Comparison of ENCODE assay signal across 1 cellular context in the genomic region with DNA sequence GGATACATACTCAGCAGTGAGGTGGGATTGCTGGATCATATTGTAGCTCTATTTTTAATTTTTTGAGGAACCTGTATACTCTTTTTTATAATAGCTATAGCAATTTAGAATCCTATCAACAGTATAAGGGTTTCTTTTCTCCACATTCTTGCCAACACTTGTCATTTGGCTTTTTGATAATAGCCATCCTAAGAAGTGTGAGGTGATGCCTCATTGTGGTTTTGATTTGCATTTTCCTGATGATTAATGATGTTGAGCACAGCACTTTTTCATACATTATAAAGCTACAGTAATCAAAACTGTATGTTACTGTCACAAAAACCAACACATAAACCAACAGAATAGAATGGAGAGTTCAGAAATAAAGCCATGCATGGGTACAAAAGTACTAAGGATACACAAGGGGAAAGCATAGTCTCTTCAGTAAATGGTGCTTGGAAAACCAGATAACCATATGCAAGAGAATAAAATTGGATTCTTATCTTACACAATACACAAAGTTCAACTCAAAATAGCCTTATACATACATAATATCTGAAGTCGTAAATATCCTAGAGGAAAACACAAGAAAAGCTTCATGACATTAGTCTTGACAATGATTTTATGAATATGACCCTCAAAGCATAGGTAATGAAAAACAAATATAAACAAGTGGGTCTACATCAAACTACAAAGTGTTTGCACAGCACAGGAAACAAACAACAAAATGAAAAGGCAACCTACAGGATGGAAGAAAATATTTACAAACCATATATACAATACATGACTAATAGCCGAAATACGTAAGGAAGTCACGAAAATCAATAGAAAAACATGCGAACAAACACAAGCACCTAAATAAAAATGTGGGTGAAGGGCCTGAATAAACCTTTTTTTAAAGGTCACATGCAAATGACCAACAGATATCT.
A peak's percentile ranks its signal among the peaks of the same experiment; 100 is the strongest.
TF ChIP-seq lines count a peak whose summit lies in the region.

No MANE protein-coding gene starts in this region.

TF ChIP-seq in HepG2, 621 proteins besides CTCF, POLR2A, EP300 and RAD21 (continued from another document):
- TF ChIP-seq, protein P1, sequence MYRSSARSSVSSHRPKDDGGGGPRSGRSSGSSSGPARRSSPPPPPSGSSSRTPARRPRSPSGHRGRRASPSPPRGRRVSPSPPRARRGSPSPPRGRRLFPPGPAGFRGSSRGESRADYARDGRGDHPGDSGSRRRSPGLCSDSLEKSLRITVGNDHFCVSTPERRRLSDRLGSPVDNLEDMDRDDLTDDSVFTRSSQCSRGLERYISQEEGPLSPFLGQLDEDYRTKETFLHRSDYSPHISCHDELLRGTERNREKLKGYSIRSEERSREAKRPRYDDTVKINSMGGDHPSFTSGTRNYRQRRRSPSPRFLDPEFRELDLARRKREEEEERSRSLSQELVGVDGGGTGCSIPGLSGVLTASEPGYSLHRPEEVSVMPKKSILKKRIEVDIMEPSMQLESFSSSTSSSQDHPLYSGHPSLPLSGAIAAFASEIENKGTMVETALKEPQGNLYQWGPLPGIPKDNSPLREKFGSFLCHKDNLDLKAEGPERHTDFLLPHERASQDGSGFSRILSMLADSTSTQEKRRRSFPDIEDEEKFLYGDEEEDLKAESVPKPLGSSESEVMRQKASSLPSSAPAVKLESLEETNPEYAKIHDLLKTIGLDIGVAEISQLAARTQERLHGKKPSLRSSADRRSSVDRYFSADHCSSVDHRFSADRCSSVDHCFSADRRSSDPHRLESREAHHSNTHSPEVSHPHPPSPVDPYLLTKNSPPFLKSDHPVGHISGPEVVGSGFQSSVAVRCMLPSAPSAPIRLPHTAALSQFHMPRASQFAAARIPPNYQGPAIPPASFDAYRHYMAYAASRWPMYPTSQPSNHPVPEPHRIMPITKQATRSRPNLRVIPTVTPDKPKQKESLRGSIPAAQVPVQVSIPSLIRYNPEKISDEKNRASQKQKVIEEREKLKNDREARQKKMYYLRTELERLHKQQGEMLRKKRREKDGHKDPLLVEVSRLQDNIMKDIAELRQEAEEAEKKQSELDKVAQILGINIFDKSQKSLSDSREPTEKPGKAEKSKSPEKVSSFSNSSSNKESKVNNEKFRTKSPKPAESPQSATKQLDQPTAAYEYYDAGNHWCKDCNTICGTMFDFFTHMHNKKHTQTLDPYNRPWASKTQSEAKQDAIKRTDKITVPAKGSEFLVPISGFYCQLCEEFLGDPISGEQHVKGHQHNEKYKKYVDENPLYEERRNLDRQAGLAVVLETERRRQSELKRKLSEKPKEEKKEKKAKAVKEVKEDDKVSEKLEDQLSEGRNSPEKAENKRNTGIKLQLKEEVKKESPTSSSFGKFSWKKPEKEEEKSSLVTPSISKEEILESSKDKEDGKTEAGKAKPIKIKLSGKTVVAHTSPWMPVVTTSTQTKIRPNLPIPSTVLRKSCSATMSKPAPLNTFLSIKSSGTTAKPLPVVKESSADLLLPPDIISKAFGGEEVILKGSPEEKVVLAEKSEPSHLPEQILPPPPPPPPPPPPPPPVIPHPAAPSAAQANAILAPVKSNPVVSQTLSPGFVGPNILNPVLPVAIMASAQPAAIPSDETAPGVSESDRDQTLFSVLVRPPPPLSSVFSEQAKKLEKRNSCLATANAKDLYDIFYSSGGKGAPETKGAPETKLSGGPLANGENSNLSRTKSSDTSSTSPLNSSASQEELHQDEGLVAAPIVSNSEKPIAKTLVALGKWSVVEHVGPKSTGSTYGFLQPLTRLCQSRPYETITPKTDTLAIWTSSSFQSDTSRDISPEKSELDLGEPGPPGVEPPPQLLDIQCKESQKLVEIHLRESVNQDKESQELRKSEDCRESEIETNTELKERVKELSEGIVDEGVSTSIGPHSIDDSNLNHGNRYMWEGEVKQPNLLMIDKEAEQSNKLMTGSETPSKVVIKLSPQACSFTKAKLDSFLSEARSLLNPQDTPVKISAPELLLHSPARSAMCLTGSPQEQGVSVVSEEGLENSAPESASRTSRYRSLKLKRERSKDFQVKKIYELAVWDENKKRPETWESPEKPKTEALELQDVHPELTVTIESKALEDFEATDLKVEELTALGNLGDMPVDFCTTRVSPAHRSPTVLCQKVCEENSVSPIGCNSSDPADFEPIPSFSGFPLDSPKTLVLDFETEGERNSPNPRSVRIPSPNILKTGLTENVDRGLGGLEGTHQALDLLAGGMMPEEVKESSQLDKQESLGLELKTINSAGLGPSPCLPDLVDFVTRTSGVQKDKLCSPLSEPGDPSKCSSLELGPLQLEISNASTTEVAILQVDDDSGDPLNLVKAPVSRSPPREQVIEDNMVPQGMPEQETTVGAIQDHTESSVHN (CRISPR knock-in tag; IDR thresholded peaks at IDR 0.05): no peak
- TF ChIP-seq SMARCC2 (IDR thresholded peaks at IDR 0.05) (no peak), SOX6 (IDR thresholded peaks at IDR 0.05) (no peak), SOX6 (CRISPR knock-in tag; IDR thresholded peaks at IDR 0.05) (no peak), ZNF232 (CRISPR knock-in tag; IDR thresholded peaks at IDR 0.05; ENCODE audit: borderline replicate concordance) (no peak), NR1H2 (CRISPR knock-in tag; IDR thresholded peaks at IDR 0.05; ENCODE audit: borderline replicate concordance, low read depth) (no peak), SP4 (CRISPR knock-in tag; IDR thresholded peaks at IDR 0.05) (no peak), FOXA3 (CRISPR knock-in tag; IDR thresholded peaks at IDR 0.05) (peak; percentile 42; the same call in 1 of the 2 replicates), NFIC (IDR thresholded peaks at IDR 0.05; ENCODE audit: low read length) (peak; percentile 28; the same call in 1 of the 2 replicates), GATAD2A (CRISPR knock-in tag; IDR thresholded peaks at IDR 0.05) (peak; percentile 17; the same call in 1 of the 2 replicates), RARA (CRISPR knock-in tag; IDR thresholded peaks at IDR 0.05) (peak; percentile 35; the same call in 1 of the 2 replicates), ZNF749 (CRISPR knock-in tag; IDR thresholded peaks at IDR 0.05; ENCODE audit: borderline replicate concordance) (no peak), PHF8 (CRISPR knock-in tag; IDR thresholded peaks at IDR 0.05) (no peak), TBX3 (IDR thresholded peaks at IDR 0.05; ENCODE audit: borderline replicate concordance) (peak; percentile 66), ZBTB33 (CRISPR knock-in tag; IDR thresholded peaks at IDR 0.05) (no peak), ZNF724P (CRISPR knock-in tag; IDR thresholded peaks at IDR 0.05; ENCODE audit: borderline replicate concordance) (no peak), ZNF354B (CRISPR knock-in tag; IDR thresholded peaks at IDR 0.05) (no peak), ZNF788 (CRISPR knock-in tag; IDR thresholded peaks at IDR 0.05; ENCODE audit: borderline replicate concordance) (no peak)
- TF ChIP-seq, protein P2, sequence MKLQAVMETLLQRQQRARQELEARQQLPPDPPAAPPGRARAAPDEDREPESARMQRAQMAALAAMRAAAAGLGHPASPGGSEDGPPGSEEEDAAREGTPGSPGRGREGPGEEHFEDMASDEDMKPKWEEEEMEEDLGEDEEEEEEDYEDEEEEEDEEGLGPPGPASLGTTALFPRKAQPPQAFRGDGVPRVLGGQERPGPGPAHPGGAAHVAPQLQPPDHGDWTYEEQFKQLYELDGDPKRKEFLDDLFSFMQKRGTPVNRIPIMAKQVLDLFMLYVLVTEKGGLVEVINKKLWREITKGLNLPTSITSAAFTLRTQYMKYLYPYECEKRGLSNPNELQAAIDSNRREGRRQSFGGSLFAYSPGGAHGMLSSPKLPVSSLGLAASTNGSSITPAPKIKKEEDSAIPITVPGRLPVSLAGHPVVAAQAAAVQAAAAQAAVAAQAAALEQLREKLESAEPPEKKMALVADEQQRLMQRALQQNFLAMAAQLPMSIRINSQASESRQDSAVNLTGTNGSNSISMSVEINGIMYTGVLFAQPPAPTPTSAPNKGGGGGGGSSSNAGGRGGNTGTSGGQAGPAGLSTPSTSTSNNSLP (IDR thresholded peaks at IDR 0.05; ENCODE audit: low read depth, low read length): 0 out of 2 replicates have a peak, but pooled peaks have one; percentile 30
- TF ChIP-seq, protein P3, sequence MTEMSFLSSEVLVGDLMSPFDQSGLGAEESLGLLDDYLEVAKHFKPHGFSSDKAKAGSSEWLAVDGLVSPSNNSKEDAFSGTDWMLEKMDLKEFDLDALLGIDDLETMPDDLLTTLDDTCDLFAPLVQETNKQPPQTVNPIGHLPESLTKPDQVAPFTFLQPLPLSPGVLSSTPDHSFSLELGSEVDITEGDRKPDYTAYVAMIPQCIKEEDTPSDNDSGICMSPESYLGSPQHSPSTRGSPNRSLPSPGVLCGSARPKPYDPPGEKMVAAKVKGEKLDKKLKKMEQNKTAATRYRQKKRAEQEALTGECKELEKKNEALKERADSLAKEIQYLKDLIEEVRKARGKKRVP (CRISPR knock-in tag; IDR thresholded peaks at IDR 0.05): 0 out of 4 replicates have a peak, but pooled peaks of 1 of the 2 experiments have one; percentile 17
- TF ChIP-seq, protein P4, sequence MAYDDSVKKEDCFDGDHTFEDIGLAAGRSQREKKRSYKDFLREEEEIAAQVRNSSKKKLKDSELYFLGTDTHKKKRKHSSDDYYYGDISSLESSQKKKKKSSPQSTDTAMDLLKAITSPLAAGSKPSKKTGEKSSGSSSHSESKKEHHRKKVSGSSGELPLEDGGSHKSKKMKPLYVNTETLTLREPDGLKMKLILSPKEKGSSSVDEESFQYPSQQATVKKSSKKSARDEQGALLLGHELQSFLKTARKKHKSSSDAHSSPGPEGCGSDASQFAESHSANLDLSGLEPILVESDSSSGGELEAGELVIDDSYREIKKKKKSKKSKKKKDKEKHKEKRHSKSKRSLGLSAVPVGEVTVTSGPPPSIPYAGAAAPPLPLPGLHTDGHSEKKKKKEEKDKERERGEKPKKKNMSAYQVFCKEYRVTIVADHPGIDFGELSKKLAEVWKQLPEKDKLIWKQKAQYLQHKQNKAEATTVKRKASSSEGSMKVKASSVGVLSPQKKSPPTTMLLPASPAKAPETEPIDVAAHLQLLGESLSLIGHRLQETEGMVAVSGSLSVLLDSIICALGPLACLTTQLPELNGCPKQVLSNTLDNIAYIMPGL (CRISPR knock-in tag; IDR thresholded peaks at IDR 0.05; ENCODE audit: borderline replicate concordance in 1 of 2, low read depth in 1 of 2): no peak
TF ChIP-seq in HepG2: peak in this region for 10.
